ENCODE assay signal across 9 cellular contexts in genomic region chr6:125201961-125202729, GRCh38. TPM values are rescaled to one million over a fixed set of nuclear protein-coding genes. Genes with fewer than 3 reads are reported as not detected.
DNase-seq lines count a peak whose midpoint lies in the region; ATAC-seq and TF ChIP-seq lines count a peak whose summit lies in the region.
"Had no signal": no experiment of that assay in that cellular context is flagged by ENCODE, and none has a peak within 500 bp of the region (broad histone marks: within the 10 kb centered on the region; RNA-seq: fewer than 3 reads in every experiment).

No MANE protein-coding gene starts in this region.

- no peak overlapping the region for H3K27ac Mint-ChIP-seq in activated CD8-positive, alpha-beta T cell treated with anti-CD3 and anti-CD28 coated beads, Interleukin-2, amount 10 ng/mL, durations not matched to agents 7 days and 5 days
- H3K27ac Mint-ChIP-seq: naive B cell had no signal

- H3K27ac ChIP-seq in SJSA1, result peak overlapping the region; percentile 61
- H3K27ac ChIP-seq in foreskin keratinocyte, result peak overlapping the region; percentile 26
- H3K27ac ChIP-seq in sigmoid colon, result peak overlapping the region in 3 of 4 donors; percentile 20 to 67 (median 51)

- H3K4me1 ChIP-seq in SJSA1 (replicated peaks), result peaks cover 19% of the 10 kb centered on the region
- H3K4me1 ChIP-seq in foreskin keratinocyte, result peaks cover 20% of the 10 kb centered on the region
- peaks cover 0 to 33% (median 26%) of the 10 kb centered on the region in 4 donors for H3K4me1 ChIP-seq in sigmoid colon

- 33 to 58% methylated on average over 7 of the region's 7 CpGs for WGBS in sigmoid colon, 2 donors

- TF ChIP-seq CTCF in foreskin keratinocyte (conservative IDR thresholded peaks at IDR 0.05) (no peak), sigmoid colon (IDR thresholded peaks at IDR 0.05) (no peak)

- TF ChIP-seq EP300 in sigmoid colon (IDR thresholded peaks at IDR 0.05), result no peak

- peak; percentile 92 for ATAC-seq in foreskin keratinocyte
- no peak for ATAC-seq in GM21619 (IDR thresholded peaks at IDR 0.05; ENCODE audit: unreplicated experiment)
- ATAC-seq in HG02678 (IDR thresholded peaks at IDR 0.05; ENCODE audit: unreplicated experiment), result no peak
- ATAC-seq in activated CD8-positive, alpha-beta T cell treated with anti-CD3 and anti-CD28 coated beads, Interleukin-2, amount 10 ng/mL, durations not matched to agents 7 days and 5 days, result no peak

- no peaks in the 10 kb centered on the region for H3K4me1 Mint-ChIP-seq in activated CD8-positive, alpha-beta T cell treated with anti-CD3 and anti-CD28 coated beads, Interleukin-2, amount 10 ng/mL, durations not matched to agents 7 days and 5 days (ENCODE audit: low read depth)
- H3K4me1 Mint-ChIP-seq: naive B cell had no signal

- H3K36me3 Mint-ChIP-seq in activated CD8-positive, alpha-beta T cell treated with anti-CD3 and anti-CD28 coated beads, Interleukin-2, amount 10 ng/mL, durations not matched to agents 7 days and 5 days (ENCODE audit: low read depth), result no peaks in the 10 kb centered on the region
- H3K36me3 Mint-ChIP-seq: naive B cell had no signal

- POLR2A ChIA-PET in activated CD8-positive, alpha-beta T cell treated with anti-CD3 and anti-CD28 coated beads, Interleukin-2, amount 10 ng/mL, durations not matched to agents 7 days and 5 days (lab: Charles Lee), result no interaction called here

- CTCF ChIA-PET in activated CD8-positive, alpha-beta T cell treated with anti-CD3 and anti-CD28 coated beads, Interleukin-2, amount 10 ng/mL, durations not matched to agents 7 days and 5 days (lab: Charles Lee), result interaction anchor here (1.0 kb wide), 1 partner anchor 10 kb away, joined by 3 read pairs; no protein-coding TSS in a partner anchor

- intact Hi-C loops in sigmoid colon (cut with DNase I), result no loop called here

- DNase-seq in GM04503 (ENCODE audit: low read depth) (peak; percentile 25), SJSA1 (ENCODE audit: low read depth in 1 of 2, low spot score in 2 of 2) (peak; percentile 68 to 72), foreskin keratinocyte (peak; percentile 86 to 94), sigmoid colon (peak; percentile 78)
- no peak for DNase-seq in activated CD8-positive, alpha-beta T cell treated with anti-CD3 and anti-CD28 coated beads, Interleukin-2, amount 10 ng/mL, durations not matched to agents 7 days and 5 days
- DNase-seq in effector CD4-positive, alpha-beta T cell, result no peak
- DNase-seq: naive B cell had no signal

- H3K4me3 ChIP-seq in SJSA1 (no peak overlapping the region), sigmoid colon (no peak overlapping the region)

- TF ChIP-seq POLR2A in sigmoid colon (IDR thresholded peaks at IDR 0.05), result no peak

- H3K9me3 Mint-ChIP-seq in activated CD8-positive, alpha-beta T cell treated with anti-CD3 and anti-CD28 coated beads, Interleukin-2, amount 10 ng/mL, durations not matched to agents 7 days and 5 days (ENCODE audit: insufficient read depth), result no peaks in the 10 kb centered on the region
- H3K9me3 Mint-ChIP-seq: naive B cell had no signal

- H3K4me3 Mint-ChIP-seq in activated CD8-positive, alpha-beta T cell treated with anti-CD3 and anti-CD28 coated beads, Interleukin-2, amount 10 ng/mL, durations not matched to agents 7 days and 5 days, result no peak overlapping the region
- H3K4me3 Mint-ChIP-seq: naive B cell had no signal

- peaks cover 25% of the 10 kb centered on the region for H3K27me3 Mint-ChIP-seq in activated CD8-positive, alpha-beta T cell treated with anti-CD3 and anti-CD28 coated beads, Interleukin-2, amount 10 ng/mL, durations not matched to agents 7 days and 5 days (ENCODE audit: low read depth)
- H3K27me3 Mint-ChIP-seq: naive B cell had no signal

- H3K9me3 ChIP-seq in SJSA1 (replicated peaks) (no peaks in the 10 kb centered on the region), sigmoid colon (no peaks in the 10 kb centered on the region)

- H3K27me3 ChIP-seq in SJSA1 (replicated peaks) (no peaks in the 10 kb centered on the region), foreskin keratinocyte (no peaks in the 10 kb centered on the region), sigmoid colon (no peaks in the 10 kb centered on the region)

- no peaks in the 10 kb centered on the region for H3K36me3 ChIP-seq in SJSA1
- H3K36me3 ChIP-seq in sigmoid colon, result no peaks in the 10 kb centered on the region

RNA-seq across cellular contexts. Expression of gene TPD52L1, which starts 48.6 kb away (rescaled TPM):
- total RNA-seq in SJSA1 (2014; rRNA removed; shearing (Covaris generic)), result 39.2 and 47.9 TPM in 2 replicates
- total RNA-seq in foreskin keratinocyte, result 44.0 and 48.9 TPM in 2 replicates
- 44.3 and 48.5 TPM in 2 replicates for polyA plus RNA-seq in foreskin keratinocyte
- 10 to 100 TPM; 61.0 to 98.9 (median 73.8) TPM for total RNA-seq in sigmoid colon
- 10 to 100 TPM in 2 of 3 donors, 1 to 10 TPM in 1; 8.1 to 21.8 (median 13.8) TPM for polyA plus RNA-seq in sigmoid colon
- total RNA-seq in activated CD8-positive, alpha-beta T cell treated with anti-CD3 and anti-CD28 coated beads, Interleukin-2, amount 10 ng/mL, durations not matched to agents 7 days and 5 days, result not detected

Comparison
In these comparisons a context has a peak if more than half of its experiments do, and no peak if none do; other contexts are left out.
1. DNase-seq: peak in GM04503 (single experiment), SJSA1 (2 of 2), foreskin keratinocyte (2 of 2) and sigmoid colon (single experiment); none in activated CD8-positive, alpha-beta T cell treated with anti-CD3 and anti-CD28 coated beads, Interleukin-2, amount 10 ng/mL, durations not matched to agents 7 days and 5 days (single experiment) and effector CD4-positive, alpha-beta T cell (single experiment).
2. RNA of gene TPD52L1, which starts 48.6 kb away (total RNA-seq): 61.0 to 98.9 TPM in sigmoid colon, 39.2 to 47.9 TPM in SJSA1 and 44.0 to 48.9 TPM in foreskin keratinocyte; not detected in activated CD8-positive, alpha-beta T cell treated with anti-CD3 and anti-CD28 coated beads, Interleukin-2, amount 10 ng/mL, durations not matched to agents 7 days and 5 days; every median in the first group is over 10 times any median in the second.
3. Peak in every context shown above with its lines, with median percentiles within 50 percentile points of each other: H3K27ac ChIP-seq.